In the genomic region with DNA sequence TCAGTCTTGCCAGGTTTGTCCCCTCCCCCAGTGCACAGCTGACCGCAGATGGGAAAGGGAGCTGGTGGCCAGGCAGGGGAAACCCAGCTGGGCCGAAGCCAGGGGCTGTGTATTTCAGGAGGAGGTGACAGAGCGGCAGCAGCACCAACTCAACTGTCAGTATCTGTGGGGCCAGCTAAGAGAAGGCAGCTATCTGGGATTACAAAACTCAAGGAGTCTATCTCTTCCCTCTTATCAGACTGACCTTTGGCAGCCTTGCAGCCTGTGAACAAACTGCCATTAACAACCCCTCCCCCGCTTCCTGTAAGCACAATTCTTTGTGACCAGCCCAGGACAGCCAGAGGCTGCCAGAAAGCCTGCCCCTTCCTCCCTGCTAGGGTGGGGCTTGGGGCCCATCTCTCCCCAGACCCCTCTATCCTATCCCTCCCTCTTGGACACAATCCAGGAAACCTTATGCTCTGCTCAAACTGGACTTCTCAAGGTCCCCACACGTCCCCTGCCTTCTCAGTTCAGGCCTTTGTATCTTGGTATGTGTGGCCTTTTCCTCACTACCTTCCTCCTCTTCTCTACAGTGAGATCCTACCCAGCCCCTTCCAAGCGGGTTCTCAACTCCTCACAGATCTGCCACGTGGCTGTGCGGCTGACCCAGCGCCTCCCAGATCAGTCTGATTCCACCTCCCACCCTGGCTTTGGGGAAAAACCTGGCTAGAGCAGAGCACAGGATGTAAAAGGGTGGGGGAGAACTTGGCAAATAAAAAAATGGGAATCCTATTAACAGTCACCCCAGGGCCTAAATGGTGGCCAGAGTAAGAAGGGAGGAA, we compare ENCODE assay signal across 8 cellular contexts. TPM values are rescaled to one million over a fixed set of nuclear protein-coding genes. Genes with fewer than 3 reads are reported as not detected.
DNase-seq lines count a peak whose midpoint lies in the region; ATAC-seq and TF ChIP-seq lines count a peak whose summit lies in the region.

No MANE protein-coding gene starts in this region.

- H3K36me3 Mint-ChIP-seq in activated T-cell treated with anti-CD3 and anti-CD28 coated beads, Interleukin-2, amount 50 U/mL, for 4 hours (ENCODE audit: insufficient read depth): peaks cover 2% of the 10 kb centered on the region
- peaks cover 2% of the 10 kb centered on the region for H3K36me3 Mint-ChIP-seq in neural progenitor cell

- H3K4me2 ChIP-seq in neural progenitor cell: peak overlapping the region; percentile 71

- H3K27ac ChIP-seq in neural progenitor cell: peak overlapping the region; percentile 95
- peak overlapping the region; percentile 68 for H3K27ac ChIP-seq in urinary bladder (ENCODE audit: low read depth)

- WGBS in urinary bladder: 6% methylated on average over 9 of the region's 9 CpGs

- H3K9me3 ChIP-seq in neural progenitor cell (ENCODE audit: low read depth): no peaks in the 10 kb centered on the region

- no peak overlapping the region for H3K4me3 ChIP-seq in H7 (ENCODE audit: insufficient read depth, low read depth, low read length)
- H3K4me3 ChIP-seq in fibroblast of villous mesenchyme (ENCODE audit: low read depth, low read length): peak overlapping the region; percentile 29
- H3K4me3 ChIP-seq in neural progenitor cell: peak overlapping the region; percentile 6
- H3K4me3 ChIP-seq in urinary bladder (ENCODE audit: low read depth, low read length): no peak overlapping the region

- H3K27me3 Mint-ChIP-seq in activated T-cell treated with anti-CD3 and anti-CD28 coated beads, Interleukin-2, amount 50 U/mL, for 4 hours (ENCODE audit: low read depth): no peaks in the 10 kb centered on the region
- peaks cover 3% of the 10 kb centered on the region for H3K27me3 Mint-ChIP-seq in neural progenitor cell (ENCODE audit: insufficient read depth, low read depth)

- no peaks in the 10 kb centered on the region for H3K27me3 ChIP-seq in H7 (ENCODE audit: control insufficient read depth, insufficient read depth, low read length)
- H3K27me3 ChIP-seq in neural progenitor cell: no peaks in the 10 kb centered on the region

- peak overlapping the region; percentile 98 for H3K27ac Mint-ChIP-seq in neural progenitor cell

- H3K4me1 Mint-ChIP-seq in activated T-cell treated with anti-CD3 and anti-CD28 coated beads, Interleukin-2, amount 50 U/mL, for 4 hours (ENCODE audit: low read depth): peaks cover 47% of the 10 kb centered on the region
- H3K4me1 Mint-ChIP-seq in neural progenitor cell: peaks cover 53% of the 10 kb centered on the region

- peak overlapping the region; percentile 15 for H3K9ac ChIP-seq in neural progenitor cell

- peaks cover 4% of the 10 kb centered on the region for H4K20me1 ChIP-seq in neural progenitor cell (ENCODE audit: low read depth)

- no peak overlapping the region for H2AFZ ChIP-seq in neural progenitor cell (replicated peaks)

- H3F3A ChIP-seq in neural progenitor cell (ENCODE audit: low read depth): peaks cover 35% of the 10 kb centered on the region

- ATAC-seq in activated T-cell treated with anti-CD3 and anti-CD28 coated beads, Interleukin-2, amount 50 U/mL, for 4 hours: peak; percentile 5 to 54
- no peak for ATAC-seq in GM19324 (IDR thresholded peaks at IDR 0.05; ENCODE audit: low FRiP score, unreplicated experiment)

- H3K36me3 ChIP-seq in H7 (replicated peaks; ENCODE audit: control insufficient read depth, insufficient read depth, low read length): no peaks in the 10 kb centered on the region
- H3K36me3 ChIP-seq in neural progenitor cell: no peaks in the 10 kb centered on the region
- H3K36me3 ChIP-seq in urinary bladder (ENCODE audit: insufficient read depth): no peaks in the 10 kb centered on the region

- peak; percentile 91 for DNase-seq in DMS53 (lab: John Stamatoyannopoulos, UW)
- DNase-seq in H7: peak; percentile 76
- DNase-seq in NCI-H82 (lab: John Stamatoyannopoulos, UW): peak; percentile 91
- DNase-seq in activated T-cell treated with anti-CD3 and anti-CD28 coated beads, Interleukin-2, amount 50 U/mL, for 4 hours: peak; percentile 20
- peak; percentile 98 for DNase-seq in fibroblast of villous mesenchyme (ENCODE audit: low read depth)
- peak; percentile 75 for DNase-seq in neural progenitor cell (ENCODE audit: low spot score)

- TF ChIP-seq CTCF in fibroblast of villous mesenchyme (IDR thresholded peaks at IDR 0.05; ENCODE audit: insufficient read depth, low read depth, low read length) (no peak), neural progenitor cell (IDR thresholded peaks at IDR 0.05) (no peak)

- H3K4me3 Mint-ChIP-seq in activated T-cell treated with anti-CD3 and anti-CD28 coated beads, Interleukin-2, amount 50 U/mL, for 4 hours: no peak overlapping the region
- H3K4me3 Mint-ChIP-seq in neural progenitor cell: peak overlapping the region; percentile 62

- H3K4me1 ChIP-seq in neural progenitor cell (peaks cover 33% of the 10 kb centered on the region), urinary bladder (ENCODE audit: insufficient read depth) (no peaks in the 10 kb centered on the region)

- no peaks in the 10 kb centered on the region for H3K9me3 Mint-ChIP-seq in activated T-cell treated with anti-CD3 and anti-CD28 coated beads, Interleukin-2, amount 50 U/mL, for 4 hours
- no peaks in the 10 kb centered on the region for H3K9me3 Mint-ChIP-seq in neural progenitor cell

- H3K79me2 ChIP-seq in neural progenitor cell (ENCODE audit: low read depth): peaks cover 84% of the 10 kb centered on the region

RNA-seq across cellular contexts. Expression of a gene that starts 10.5 kb away (rescaled TPM):
- 62.7 and 64.1 TPM in 2 replicates for total RNA-seq in H7 (2014; rRNA removed; shearing (Covaris generic))
- 10 to 100 TPM; 15.0 to 18.1 (median 15.6) TPM for total RNA-seq in activated T-cell treated with anti-CD3 and anti-CD28 coated beads, Interleukin-2, amount 50 U/mL, for 4 hours
- total RNA-seq in fibroblast of villous mesenchyme: 42.7 and 51.2 TPM in 2 replicates
- total RNA-seq in neural progenitor cell (ENCODE audit: low replicate concordance): 11.6 and 34.5 TPM in 2 replicates
- 30.5 TPM for total RNA-seq in urinary bladder
- polyA plus RNA-seq in urinary bladder: 19.3 TPM

RNA-seq across cellular contexts. Expression of a gene that starts 26.0 kb away (rescaled TPM):
- 11.2 and 13.7 TPM in 2 replicates for total RNA-seq in H7 (2014; rRNA removed; shearing (Covaris generic))
- total RNA-seq in activated T-cell treated with anti-CD3 and anti-CD28 coated beads, Interleukin-2, amount 50 U/mL, for 4 hours: 10 to 100 TPM; 17.7 to 20.5 (median 19.2) TPM
- 9.0 and 9.5 TPM in 2 replicates for total RNA-seq in fibroblast of villous mesenchyme
- 11.0 and 12.0 TPM in 2 replicates for total RNA-seq in neural progenitor cell (ENCODE audit: low replicate concordance)
- 7.6 TPM for total RNA-seq in urinary bladder
- polyA plus RNA-seq in urinary bladder: 11.0 TPM

Comparison
In these comparisons a context has a peak if more than half of its experiments do, and no peak if none do; other contexts are left out.
1. DNase-seq: peak in every context shown above with its lines; median percentile 98 in fibroblast of villous mesenchyme; 91 in DMS53; 91 in NCI-H82; 76 in H7; 75 in neural progenitor cell; 20 in activated T-cell treated with anti-CD3 and anti-CD28 coated beads, Interleukin-2, amount 50 U/mL, for 4 hours.
2. H3K4me3 ChIP-seq: peak in fibroblast of villous mesenchyme (single experiment) and neural progenitor cell (single experiment); none in H7 (single experiment) and urinary bladder (single experiment).